2 cellular contexts compared by ENCODE assay signal in the genomic region with DNA sequence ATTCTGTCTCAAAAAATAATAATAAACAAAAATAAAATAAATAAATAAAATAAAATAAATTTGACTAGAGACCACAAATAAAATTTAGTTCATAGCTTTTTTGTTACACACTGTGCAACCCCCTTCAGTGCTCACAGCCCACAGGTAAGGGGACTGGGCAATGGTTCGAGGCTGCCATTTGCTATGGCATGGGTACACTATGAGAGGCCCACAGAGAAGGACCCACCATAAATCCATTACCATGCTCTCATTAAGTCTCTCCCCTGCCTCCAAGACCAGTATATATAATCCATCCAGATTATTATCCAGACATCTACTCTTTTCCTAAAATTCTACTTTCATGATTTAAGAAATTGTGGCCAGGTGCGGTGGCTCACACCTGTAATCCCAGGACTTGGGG.
TF ChIP-seq lines count a peak whose summit lies in the region.

No MANE protein-coding gene starts in this region.

TF ChIP-seq in WTC11, 78 proteins besides CTCF, POLR2A, EP300 and RAD21:
- TF ChIP-seq, protein P1, sequence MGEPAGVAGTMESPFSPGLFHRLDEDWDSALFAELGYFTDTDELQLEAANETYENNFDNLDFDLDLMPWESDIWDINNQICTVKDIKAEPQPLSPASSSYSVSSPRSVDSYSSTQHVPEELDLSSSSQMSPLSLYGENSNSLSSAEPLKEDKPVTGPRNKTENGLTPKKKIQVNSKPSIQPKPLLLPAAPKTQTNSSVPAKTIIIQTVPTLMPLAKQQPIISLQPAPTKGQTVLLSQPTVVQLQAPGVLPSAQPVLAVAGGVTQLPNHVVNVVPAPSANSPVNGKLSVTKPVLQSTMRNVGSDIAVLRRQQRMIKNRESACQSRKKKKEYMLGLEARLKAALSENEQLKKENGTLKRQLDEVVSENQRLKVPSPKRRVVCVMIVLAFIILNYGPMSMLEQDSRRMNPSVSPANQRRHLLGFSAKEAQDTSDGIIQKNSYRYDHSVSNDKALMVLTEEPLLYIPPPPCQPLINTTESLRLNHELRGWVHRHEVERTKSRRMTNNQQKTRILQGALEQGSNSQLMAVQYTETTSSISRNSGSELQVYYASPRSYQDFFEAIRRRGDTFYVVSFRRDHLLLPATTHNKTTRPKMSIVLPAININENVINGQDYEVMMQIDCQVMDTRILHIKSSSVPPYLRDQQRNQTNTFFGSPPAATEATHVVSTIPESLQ (CRISPR knock-in tag; IDR thresholded peaks at IDR 0.05), result no peak
- no peak for TF ChIP-seq SP1 (CRISPR knock-in tag; conservative IDR thresholded peaks at IDR 0.05)
- TF ChIP-seq NFYB (CRISPR knock-in tag; conservative IDR thresholded peaks at IDR 0.05; ENCODE audit: low read depth), result no peak
- 0 out of 2 replicates have a peak, but pooled peaks have one; percentile 7 for TF ChIP-seq HMGA2 (CRISPR knock-in tag; IDR thresholded peaks at IDR 0.05)
TF ChIP-seq in WTC11: peak in this region for 1.

TF ChIP-seq in K562, 482 proteins besides CTCF, POLR2A, EP300 and RAD21:
- TF ChIP-seq IRF9 (tag; IDR thresholded peaks at IDR 0.05), result no peak
- no peak for TF ChIP-seq KDM5B (IDR thresholded peaks at IDR 0.05; ENCODE audit: insufficient replicate concordance, low read depth, low read length)
- TF ChIP-seq, protein P2, sequence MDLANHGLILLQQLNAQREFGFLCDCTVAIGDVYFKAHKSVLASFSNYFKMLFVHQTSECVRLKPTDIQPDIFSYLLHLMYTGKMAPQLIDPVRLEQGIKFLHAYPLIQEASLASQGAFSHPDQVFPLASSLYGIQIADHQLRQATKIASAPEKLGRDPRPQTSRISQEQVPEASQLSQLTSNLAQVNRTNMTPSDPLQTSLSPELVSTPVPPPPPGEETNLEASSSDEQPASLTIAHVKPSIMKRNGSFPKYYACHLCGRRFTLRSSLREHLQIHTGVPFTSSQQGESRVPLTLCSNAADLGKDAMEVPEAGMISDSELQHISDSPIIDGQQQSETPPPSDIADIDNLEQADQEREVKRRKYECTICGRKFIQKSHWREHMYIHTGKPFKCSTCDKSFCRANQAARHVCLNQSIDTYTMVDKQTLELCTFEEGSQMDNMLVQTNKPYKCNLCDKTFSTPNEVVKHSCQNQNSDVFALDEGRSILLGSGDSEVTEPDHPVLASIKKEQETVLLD (IDR thresholded peaks at IDR 0.05), result no peak
